Comparison of ENCODE assay signal across 14 cellular contexts in the genomic region with DNA sequence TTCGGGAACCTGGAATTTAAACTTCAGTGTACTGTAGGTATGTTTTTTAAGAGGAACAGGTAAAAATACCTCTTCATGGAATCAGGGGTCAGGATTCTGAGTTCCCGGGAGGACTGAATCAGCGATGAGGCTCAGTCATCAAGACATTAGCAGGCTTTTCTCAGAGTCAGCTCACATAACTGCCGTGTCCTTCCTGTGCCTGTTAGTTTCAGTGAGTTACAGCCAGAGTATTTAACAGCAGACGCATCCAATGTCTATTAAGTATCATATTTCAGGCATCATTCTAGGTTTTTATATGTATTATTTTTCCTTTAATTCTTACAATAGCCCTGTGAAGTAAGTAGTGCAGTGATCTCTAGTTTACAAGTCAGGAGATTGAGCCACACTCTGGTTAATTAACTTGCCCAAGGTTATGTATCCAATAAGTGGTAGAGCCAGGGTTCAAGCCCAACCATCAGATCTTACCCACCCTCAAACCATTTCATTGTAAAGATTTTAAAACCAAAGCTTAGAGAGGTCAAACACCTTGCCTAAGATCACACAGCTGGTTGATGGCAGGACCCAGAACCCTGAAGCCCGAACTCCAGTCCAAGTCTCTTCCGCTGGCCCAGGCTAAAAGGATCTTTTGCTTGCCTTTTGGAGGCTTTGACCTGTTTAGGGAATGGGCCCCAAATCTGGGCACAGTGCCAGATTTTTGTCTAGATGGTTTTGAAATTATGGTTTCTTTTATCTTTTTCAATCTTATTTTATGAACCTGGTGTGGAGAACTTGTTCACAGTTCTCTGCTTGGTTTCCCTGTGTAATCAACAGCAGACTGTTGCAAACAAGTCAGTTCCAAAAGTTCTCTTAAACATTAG.
A peak's percentile ranks its signal among the peaks of the same experiment; 100 is the strongest.
DNase-seq lines count a peak whose midpoint lies in the region; TF ChIP-seq lines count a peak whose summit lies in the region.
"Had no signal": no experiment of that assay in that cellular context is flagged by ENCODE, and none has a peak within 500 bp of the region (broad histone marks: within the 10 kb centered on the region; RNA-seq: fewer than 3 reads in every experiment).

No MANE protein-coding gene starts in this region.

- H3K4me1 Mint-ChIP-seq in nephron progenitor cell, result peaks cover 56% of the 10 kb centered on the region
- no peaks in the 10 kb centered on the region for H3K4me1 Mint-ChIP-seq in HFFc6 (ENCODE audit: low read depth)
- H3K4me1 Mint-ChIP-seq in H9, result peaks cover 17 to 19% of the 10 kb centered on the region in 2 experiments

- H3K9me3 ChIP-seq in H9 (ENCODE audit: control insufficient read depth, low read depth, low read length), result no peaks in the 10 kb centered on the region
- H3K9me3 ChIP-seq: Peyer's patch had no signal

- H3K27ac Mint-ChIP-seq in nephron progenitor cell, result peak overlapping the region; percentile 77
- H3K27ac Mint-ChIP-seq in HFFc6, result no peak overlapping the region
- H3K27ac Mint-ChIP-seq in H9, result no peak overlapping the region

- WGBS in H9 (ENCODE audit: extremely low coverage, insufficient read length, low lambda C conversion rate), result no CpG with 5 or more reads among the region's 7 CpGs

- no peak overlapping the region for H3K14ac ChIP-seq in H9 (ENCODE audit: insufficient read depth, low read length)

- no peak overlapping the region for H4K5ac ChIP-seq in H9 (ENCODE audit: insufficient read length, low read depth, low read length)

- H3K4me1 ChIP-seq in H9 (ENCODE audit: insufficient read depth, low read length), result no peaks in the 10 kb centered on the region
- H3K4me1 ChIP-seq: Peyer's patch had no signal

- no peaks in the 10 kb centered on the region; the same call in 1 of the 2 replicates for H3K27me3 ChIP-seq in H9 (ENCODE audit: insufficient read depth, low read length)
- H3K27me3 ChIP-seq: Peyer's patch had no signal

- H3T11ph ChIP-seq in H9 (ENCODE audit: low read length), result no peak overlapping the region

- no peak overlapping the region for H2AFZ ChIP-seq in H9 (ENCODE audit: low read length)

- no peak overlapping the region for H4K91ac ChIP-seq in H9 (ENCODE audit: insufficient read length, low read depth, low read length)

- no peaks in the 10 kb centered on the region for H3K79me2 ChIP-seq in H9 (ENCODE audit: insufficient read depth, low read length)

- H2BK15ac ChIP-seq in H9 (ENCODE audit: low read depth, low read length), result no peak overlapping the region

- no peak overlapping the region for H3K9ac ChIP-seq in H9 (ENCODE audit: extremely low read depth, insufficient read length, low read length)

- no peak overlapping the region for H4K8ac ChIP-seq in H9 (replicated peaks; ENCODE audit: insufficient read length, low read depth, low read length)

- H3K4me2 ChIP-seq in H9 (ENCODE audit: insufficient read depth, insufficient read length, low read length), result no peak overlapping the region

- H3K4me3 Mint-ChIP-seq in nephron progenitor cell (no peak overlapping the region), HFFc6 (no peak overlapping the region), H9 (no peak overlapping the region)

- in situ Hi-C loops in astrocyte of the spinal cord (cut with HindIII; ENCODE audit: low sequenced_read_pairs), result no loop called here

- no peaks in the 10 kb centered on the region for H3K36me3 Mint-ChIP-seq in nephron progenitor cell (ENCODE audit: low read depth)
- no peaks in the 10 kb centered on the region for H3K36me3 Mint-ChIP-seq in HFFc6 (ENCODE audit: low read depth)
- no peaks in the 10 kb centered on the region for H3K36me3 Mint-ChIP-seq in H9 (ENCODE audit: insufficient read depth in 1 of 3, low read depth in 3 of 3)

- no peaks in the 10 kb centered on the region for H3K23me2 ChIP-seq in H9 (ENCODE audit: insufficient read length, low read depth, low read length, poor library complexity, severe bottlenecking)

- no peak overlapping the region for H3K4ac ChIP-seq in H9 (ENCODE audit: low read depth, low read length)

- no peak overlapping the region for H2BK120ac ChIP-seq in H9 (ENCODE audit: low read depth, low read length, poor library complexity, severe bottlenecking)

- no peak overlapping the region for H3K18ac ChIP-seq in H9 (ENCODE audit: insufficient read length, low read depth, low read length)

- no peak overlapping the region for H2BK5ac ChIP-seq in H9 (ENCODE audit: insufficient read length, low read length)

- H4K20me1 ChIP-seq in H9 (ENCODE audit: control insufficient read depth, insufficient read depth, insufficient read length), result no peaks in the 10 kb centered on the region

- no peak overlapping the region for H3K56ac ChIP-seq in H9 (ENCODE audit: insufficient read length, low read depth, low read length)

- no peak overlapping the region for H3K27ac ChIP-seq in H9 (ENCODE audit: insufficient read length, low read depth, low read length)
- H3K27ac ChIP-seq: C4-2B, Peyer's patch had no signal

- H3K27me3 Mint-ChIP-seq in nephron progenitor cell (ENCODE audit: low read depth, poor library complexity) (peaks cover 3% of the 10 kb centered on the region), HFFc6 (ENCODE audit: insufficient read depth) (no peaks in the 10 kb centered on the region; the same call in 1 of the 2 replicates), H9 (ENCODE audit: low read depth) (peaks cover 33% of the 10 kb centered on the region)

- H2AK5ac ChIP-seq in H9 (ENCODE audit: insufficient read length, low read length), result no peak overlapping the region

- DNase-seq in AG20443 (ENCODE audit: low spot score), result peak; percentile 33
- DNase-seq in Jurkat, Clone E6-1 (ENCODE audit: low read depth, low spot score), result peak; percentile 44
- DNase-seq in astrocyte of the spinal cord (ENCODE audit: low read depth, low spot score), result peak; percentile 29
- DNase-seq in nephron progenitor cell, result no peak
- DNase-seq in HFFc6, result no peak
- no peak for DNase-seq in H9
- no peak for DNase-seq in ecto neural progenitor cell (ENCODE audit: low spot score)
- no peak for DNase-seq in stimulated activated naive CD4-positive, alpha-beta T cell treated with Interleukin-2 at 50 U/mL for 16 hours (lab: John Stamatoyannopoulos, UW)
- DNase-seq: activated CD4-positive, alpha-beta T cell treated with anti-CD3 and anti-CD28 coated beads, Interleukin-2, amount 50 U/mL, for 48 hours; hypothalamus; NCI-H226; Peyer's patch; stimulated activated CD4-positive, alpha-beta T cell treated with anti-CD3 and anti-CD28 coated beads, Interleukin-1b, Interleukin-23, amount 100 ng/mL, for 48 hours had no signal

- H3K79me1 ChIP-seq in H9 (ENCODE audit: insufficient read depth, low read depth, low read length, poor library complexity, severe bottlenecking), result no peaks in the 10 kb centered on the region

- H3K9me3 Mint-ChIP-seq in nephron progenitor cell, result no peaks in the 10 kb centered on the region
- no peaks in the 10 kb centered on the region; the same call in 1 of the 2 replicates for H3K9me3 Mint-ChIP-seq in HFFc6
- H3K9me3 Mint-ChIP-seq in H9, result no peaks in the 10 kb centered on the region; a peak in 2 of 5 replicates

- H2BK12ac ChIP-seq in H9 (ENCODE audit: insufficient read length, low read depth, low read length), result no peak overlapping the region

- no peak overlapping the region for H3K4me3 ChIP-seq in Jurkat, Clone E6-1 (ENCODE audit: low read length)
- no peak overlapping the region for H3K4me3 ChIP-seq in astrocyte of the spinal cord (ENCODE audit: low read depth, low read length)
- H3K4me3 ChIP-seq: Peyer's patch had no signal

- TF ChIP-seq CTCF in astrocyte of the spinal cord (IDR thresholded peaks at IDR 0.05; ENCODE audit: low read depth, low read length) (no peak), nephron progenitor cell (IDR thresholded peaks at IDR 0.05) (no peak), HFFc6 (IDR thresholded peaks at IDR 0.05) (no peak), H9 (conservative IDR thresholded peaks at IDR 0.05) (no peak)

- no peak overlapping the region for H2BK20ac ChIP-seq in H9 (ENCODE audit: low read depth, low read length, poor library complexity, severe bottlenecking)

- H3K23ac ChIP-seq in H9 (ENCODE audit: insufficient read length, low read depth, low read length), result no peak overlapping the region

Comparison
In these comparisons a context has a peak if more than half of its experiments do, and no peak if none do; other contexts are left out.
1. DNase-seq: peak in AG20443 (single experiment), Jurkat, Clone E6-1 (single experiment) and astrocyte of the spinal cord (single experiment); none in nephron progenitor cell (single experiment), HFFc6 (single experiment), H9 (single experiment), ecto neural progenitor cell (single experiment) and stimulated activated naive CD4-positive, alpha-beta T cell treated with Interleukin-2 at 50 U/mL for 16 hours (single experiment).